In the genomic region with DNA sequence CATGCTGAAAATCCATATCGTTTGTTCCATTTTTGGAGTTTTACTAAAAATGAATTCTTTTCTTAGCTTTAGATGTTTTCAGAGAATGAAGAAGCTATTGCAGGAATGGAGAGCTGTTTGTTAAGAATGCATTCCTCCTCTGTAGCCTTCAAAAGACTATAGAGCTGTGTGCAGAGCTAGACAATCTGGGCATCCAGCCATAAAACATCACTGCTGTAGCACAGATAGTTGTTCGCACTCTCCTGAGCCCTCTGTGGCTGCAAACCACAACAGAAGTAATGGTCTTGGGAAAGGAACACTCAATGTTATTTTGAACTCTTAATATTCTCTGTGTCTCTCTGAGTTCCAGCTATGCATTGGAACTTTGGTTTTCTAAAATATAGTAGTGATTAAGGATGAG, we compare ENCODE assay signal across 7 cellular contexts. TPM values are rescaled to one million over a fixed set of nuclear protein-coding genes. Genes with fewer than 3 reads are reported as not detected.
DNase-seq lines count a peak whose midpoint lies in the region; ATAC-seq and TF ChIP-seq lines count a peak whose summit lies in the region.

No MANE protein-coding gene starts in this region.

- H3K36me3 Mint-ChIP-seq in activated naive CD8-positive, alpha-beta T cell treated with anti-CD3 and anti-CD28 coated beads, Interleukin-2, amount 10 ng/mL, durations not matched to agents 7 days and 5 days, result peaks cover 3% of the 10 kb centered on the region

- H3K27ac Mint-ChIP-seq in activated naive CD8-positive, alpha-beta T cell treated with anti-CD3 and anti-CD28 coated beads, Interleukin-2, amount 10 ng/mL, durations not matched to agents 7 days and 5 days, result no peak overlapping the region

- TF ChIP-seq CTCF in transverse colon (IDR thresholded peaks at IDR 0.05), result no peak

- H3K4me3 ChIP-seq in transverse colon, result no peak overlapping the region
- H3K4me3 ChIP-seq in H7 (ENCODE audit: insufficient read depth, low read depth, low read length), result no peak overlapping the region

- intact Hi-C loops in transverse colon (cut with DNase I; ENCODE audit: low total_unique reads), result no loop called here

- peaks cover 9% of the 10 kb centered on the region for H3K27me3 ChIP-seq in transverse colon
- peaks cover 10% of the 10 kb centered on the region for H3K27me3 ChIP-seq in H7 (ENCODE audit: control insufficient read depth, insufficient read depth, low read length)

- H3K4me1 ChIP-seq in transverse colon, result peaks cover 0 to 54% (median 16%) of the 10 kb centered on the region in 4 donors

- peak overlapping the region; percentile 49 for H3K4me3 Mint-ChIP-seq in activated naive CD8-positive, alpha-beta T cell treated with anti-CD3 and anti-CD28 coated beads, Interleukin-2, amount 10 ng/mL, durations not matched to agents 7 days and 5 days

- H3K27ac ChIP-seq in transverse colon, result no peak overlapping the region

- no peaks in the 10 kb centered on the region for H3K9me3 ChIP-seq in transverse colon

- no peaks in the 10 kb centered on the region for H3K9me3 Mint-ChIP-seq in activated naive CD8-positive, alpha-beta T cell treated with anti-CD3 and anti-CD28 coated beads, Interleukin-2, amount 10 ng/mL, durations not matched to agents 7 days and 5 days

- 46 to 69% methylated on average over 1 to 2 of the region's 2 CpGs for WGBS in transverse colon (ENCODE audit: low coverage in 1 of 2), 2 donors

- peak; percentile 38 for ATAC-seq in activated naive CD8-positive, alpha-beta T cell treated with anti-CD3 and anti-CD28 coated beads, Interleukin-2, amount 10 ng/mL, durations not matched to agents 7 days and 5 days (ENCODE audit: low read depth)
- no peak for ATAC-seq in HG03342 (IDR thresholded peaks at IDR 0.05; ENCODE audit: unreplicated experiment)

- TF ChIP-seq EP300 in transverse colon (IDR thresholded peaks at IDR 0.05; ENCODE audit: low read depth), result no peak

- POLR2A ChIA-PET in activated naive CD8-positive, alpha-beta T cell treated with anti-CD3 and anti-CD28 coated beads, Interleukin-2, amount 10 ng/mL, durations not matched to agents 7 days and 5 days (lab: Charles Lee), result no interaction called here

- H3K27me3 Mint-ChIP-seq in activated naive CD8-positive, alpha-beta T cell treated with anti-CD3 and anti-CD28 coated beads, Interleukin-2, amount 10 ng/mL, durations not matched to agents 7 days and 5 days, result no peaks in the 10 kb centered on the region

- in situ Hi-C loops in transverse colon (cut with MboI; ENCODE audit: low pct_ligation_motif_present in 1 of 4, low pct_unique_long_range_greater_than_20kb in 1 of 4, low sequenced_read_pairs in 3 of 4), result no loop called here

- no peak for TF ChIP-seq POLR2A in transverse colon (IDR thresholded peaks at IDR 0.05)

- H3K4me1 Mint-ChIP-seq in activated naive CD8-positive, alpha-beta T cell treated with anti-CD3 and anti-CD28 coated beads, Interleukin-2, amount 10 ng/mL, durations not matched to agents 7 days and 5 days, result peaks cover 45% of the 10 kb centered on the region

- H3K36me3 ChIP-seq in transverse colon, result no peaks in the 10 kb centered on the region
- H3K36me3 ChIP-seq in H7 (replicated peaks; ENCODE audit: control insufficient read depth, insufficient read depth, low read length), result no peaks in the 10 kb centered on the region

- peak; percentile 77 for DNase-seq in GM04504 (ENCODE audit: low read depth)
- peak; percentile 15 for DNase-seq in NCI-H2227 treated with DMSO at 0.1 percent for 48 hours (lab: John Stamatoyannopoulos, UW)
- DNase-seq in activated naive CD8-positive, alpha-beta T cell treated with anti-CD3 and anti-CD28 coated beads, Interleukin-2, amount 10 ng/mL, durations not matched to agents 7 days and 5 days, result no peak
- peak; percentile 72 for DNase-seq in hepatic stellate cell (ENCODE audit: low spot score)
- peak; percentile 35 for DNase-seq in transverse colon
- DNase-seq in H7, result no peak

RNA-seq across cellular contexts. Expression of gene TNRC6C, which starts 4.9 kb away (rescaled TPM):
- 10 to 100 TPM; 74.7 TPM for total RNA-seq in activated naive CD8-positive, alpha-beta T cell treated with anti-CD3 and anti-CD28 coated beads, Interleukin-2, amount 10 ng/mL, durations not matched to agents 7 days and 5 days
- total RNA-seq in transverse colon, result 10 to 100 TPM in 2 of 4 donors, 1 to 10 TPM in 2; 7.5 to 16.9 (median 9.9) TPM
- total RNA-seq in H7 (2014; rRNA removed; shearing (Covaris generic)), result 8.9 and 9.3 TPM in 2 replicates

Comparison
In these comparisons a context has a peak if more than half of its experiments do, and no peak if none do; other contexts are left out.
1. DNase-seq: peak in GM04504 (single experiment), NCI-H2227 treated with DMSO at 0.1 percent for 48 hours (single experiment), hepatic stellate cell (single experiment) and transverse colon (single experiment); none in activated naive CD8-positive, alpha-beta T cell treated with anti-CD3 and anti-CD28 coated beads, Interleukin-2, amount 10 ng/mL, durations not matched to agents 7 days and 5 days (single experiment) and H7 (single experiment).